2 cellular contexts compared by ENCODE assay signal in the genomic region with DNA sequence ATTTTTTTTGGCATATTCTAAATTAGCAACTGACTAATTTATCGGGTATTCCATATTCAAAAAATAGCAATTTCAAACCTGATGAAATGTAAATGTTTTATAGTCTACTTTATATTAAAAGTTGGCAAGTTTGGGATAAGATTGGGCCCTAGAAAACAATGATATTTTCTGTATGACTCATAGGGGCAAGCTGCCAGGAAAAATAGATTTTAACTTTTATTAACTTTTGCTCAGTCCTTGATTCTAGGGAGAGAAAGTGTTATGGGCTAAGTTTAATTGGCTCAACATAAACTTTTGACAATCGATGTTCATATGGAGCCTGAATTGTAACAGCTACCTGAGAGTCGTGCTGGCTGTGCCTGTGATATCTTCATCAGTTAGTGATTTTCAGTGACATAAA.
TF ChIP-seq lines count a peak whose summit lies in the region.

No MANE protein-coding gene starts in this region.

TF ChIP-seq in IMR-90, 13 proteins besides CTCF, POLR2A, EP300 and RAD21:
- TF ChIP-seq RCOR1 (IDR thresholded peaks at IDR 0.05; ENCODE audit: insufficient replicate concordance, low read length) (no peak), MXI1 (IDR thresholded peaks at IDR 0.05; ENCODE audit: borderline replicate concordance, low read depth, low read length) (no peak), CEBPB (IDR thresholded peaks at IDR 0.05; ENCODE audit: low read depth, low read length) (no peak), MAZ (IDR thresholded peaks at IDR 0.05; ENCODE audit: borderline replicate concordance, low read depth, low read length) (no peak), MAFK (IDR thresholded peaks at IDR 0.05; ENCODE audit: low read depth, low read length) (no peak), NFE2L2 (IDR thresholded peaks at IDR 0.05; ENCODE audit: low read depth, low read length) (no peak)
- TF ChIP-seq, protein P1, sequence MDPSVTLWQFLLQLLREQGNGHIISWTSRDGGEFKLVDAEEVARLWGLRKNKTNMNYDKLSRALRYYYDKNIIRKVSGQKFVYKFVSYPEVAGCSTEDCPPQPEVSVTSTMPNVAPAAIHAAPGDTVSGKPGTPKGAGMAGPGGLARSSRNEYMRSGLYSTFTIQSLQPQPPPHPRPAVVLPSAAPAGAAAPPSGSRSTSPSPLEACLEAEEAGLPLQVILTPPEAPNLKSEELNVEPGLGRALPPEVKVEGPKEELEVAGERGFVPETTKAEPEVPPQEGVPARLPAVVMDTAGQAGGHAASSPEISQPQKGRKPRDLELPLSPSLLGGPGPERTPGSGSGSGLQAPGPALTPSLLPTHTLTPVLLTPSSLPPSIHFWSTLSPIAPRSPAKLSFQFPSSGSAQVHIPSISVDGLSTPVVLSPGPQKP (IDR thresholded peaks at IDR 0.05; ENCODE audit: borderline replicate concordance, low read depth, low read length), result no peak
- TF ChIP-seq, protein P2, sequence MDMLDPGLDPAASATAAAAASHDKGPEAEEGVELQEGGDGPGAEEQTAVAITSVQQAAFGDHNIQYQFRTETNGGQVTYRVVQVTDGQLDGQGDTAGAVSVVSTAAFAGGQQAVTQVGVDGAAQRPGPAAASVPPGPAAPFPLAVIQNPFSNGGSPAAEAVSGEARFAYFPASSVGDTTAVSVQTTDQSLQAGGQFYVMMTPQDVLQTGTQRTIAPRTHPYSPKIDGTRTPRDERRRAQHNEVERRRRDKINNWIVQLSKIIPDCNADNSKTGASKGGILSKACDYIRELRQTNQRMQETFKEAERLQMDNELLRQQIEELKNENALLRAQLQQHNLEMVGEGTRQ (IDR thresholded peaks at IDR 0.05; ENCODE audit: low read depth, low read length), result no peak

TF ChIP-seq in GM12891, 5 proteins besides CTCF, POLR2A, EP300 and RAD21:
- TF ChIP-seq TAF1 (IDR thresholded peaks at IDR 0.05; ENCODE audit: low read depth, low read length) (no peak), SPI1 (IDR thresholded peaks at IDR 0.05; ENCODE audit: low read depth, low read length) (no peak), POU2F2 (IDR thresholded peaks at IDR 0.05; ENCODE audit: low read depth, low read length) (no peak), POLR2AphosphoS5 (IDR thresholded peaks at IDR 0.05; ENCODE audit: low read depth, low read length) (no peak), PAX5 (IDR thresholded peaks at IDR 0.05; ENCODE audit: insufficient read depth, low read length, severe bottlenecking) (no peak)
